1 cellular context compared by ENCODE assay signal in genomic region chr20:25247100-25247665, GRCh38.
A peak's percentile ranks its signal among the peaks of the same experiment; 100 is the strongest.
TF ChIP-seq lines count a peak whose summit lies in the region.

No MANE protein-coding gene starts in this region.

TF ChIP-seq in HEK293, 187 proteins besides CTCF, POLR2A, EP300 and RAD21 (continued from another document):
- TF ChIP-seq ZNF398 (tag by site-specific recombination; IDR thresholded peaks at IDR 0.05), result no peak
- no peak for TF ChIP-seq ZNF660 (tag by site-specific recombination; IDR thresholded peaks at IDR 0.05)
- no peak for TF ChIP-seq ZNF292 (tag by site-specific recombination; IDR thresholded peaks at IDR 0.05; ENCODE audit: borderline replicate concordance, low read depth)
- TF ChIP-seq HOXC10 (CRISPR knock-in tag; IDR thresholded peaks at IDR 0.05), result no peak
- TF ChIP-seq SCRT2 (tag by site-specific recombination; IDR thresholded peaks at IDR 0.05), result no peak
- TF ChIP-seq ZNF157 (tag by site-specific recombination; IDR thresholded peaks at IDR 0.05), result no peak
- TF ChIP-seq SP7 (tag by site-specific recombination; IDR thresholded peaks at IDR 0.05), result peak; percentile 40; the same call in 1 of the 2 replicates
- no peak for TF ChIP-seq ZNF221 (tag by site-specific recombination; IDR thresholded peaks at IDR 0.05; ENCODE audit: borderline replicate concordance)
- TF ChIP-seq ZNF629 (tag by site-specific recombination; IDR thresholded peaks at IDR 0.05), result no peak
- TF ChIP-seq ZNF768 (tag by site-specific recombination; IDR thresholded peaks at IDR 0.05), result no peak
- 0 out of 2 replicates have a peak, but pooled peaks have one; percentile 8 for TF ChIP-seq KLF1 (tag by site-specific recombination; IDR thresholded peaks at IDR 0.05)
- no peak for TF ChIP-seq ZNF362 (tag by site-specific recombination; IDR thresholded peaks at IDR 0.05)
- TF ChIP-seq ZNF169 (tag by site-specific recombination; IDR thresholded peaks at IDR 0.05), result no peak
